In the genomic region with DNA sequence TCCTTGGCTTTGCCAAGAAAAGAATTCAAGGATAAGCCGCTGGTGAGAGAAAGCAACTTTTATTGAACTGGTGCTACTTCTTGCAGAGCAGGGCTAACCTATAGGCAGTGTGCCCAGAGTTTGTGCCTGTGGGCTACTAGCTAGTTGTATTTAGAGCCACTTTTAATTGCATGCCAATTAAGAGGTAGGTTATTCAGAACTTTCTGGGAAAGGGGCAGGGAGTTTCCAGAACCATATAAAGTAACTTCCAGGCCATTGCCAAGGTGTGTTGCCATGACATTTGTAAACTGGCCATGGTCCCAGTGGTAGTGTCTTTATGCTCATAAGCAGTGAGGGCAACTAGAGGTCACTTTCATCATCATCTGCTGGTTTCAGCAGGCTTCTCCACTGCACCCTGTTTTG, we compare ENCODE assay signal across 7 cellular contexts. TPM values are rescaled to one million over a fixed set of nuclear protein-coding genes. Genes with fewer than 3 reads are reported as not detected.
"Had no signal": no experiment of that assay in that cellular context is flagged by ENCODE, and none has a peak within 500 bp of the region (broad histone marks: within the 10 kb centered on the region; RNA-seq: fewer than 3 reads in every experiment).

No MANE protein-coding gene starts in this region.

RNA-seq across cellular contexts. Expression of a gene that starts 50.2 kb away (rescaled TPM):
- total RNA-seq: activated T-helper 1 cell treated with anti-CD3 and anti-CD28 coated beads, Interleukin-12 subunit alpha, Interleukin-12 subunit beta, Interleukin-2, Interleukin-4 antibody, amounts not matched to agents 30 ng/mL and 10 ng/mL and 1 ng/mL, durations not matched to agents 14 hours and 24 hours and 36 hours; colonic mucosa; foreskin keratinocyte; lower leg skin; Right ventricle myocardium inferior; thoracic aorta had no signal
- polyA plus RNA-seq: adipose tissue, foreskin keratinocyte had no signal
